In genomic region chr11:108664730-108665525, GRCh38 we compare ENCODE assay signal across 8 cellular contexts. TPM values are rescaled to one million over a fixed set of nuclear protein-coding genes. Genes with fewer than 3 reads are reported as not detected.
DNase-seq lines count a peak whose midpoint lies in the region; TF ChIP-seq lines count a peak whose summit lies in the region.

DDX10 (plus strand) TSS chr11:108665069; CDS start chr11:108665154, 85 bp downstream.

- peak; percentile 98 for DNase-seq in ELR (ENCODE audit: low read depth)
- peak; percentile 95 for DNase-seq in H7
- DNase-seq in M059J (ENCODE audit: low read depth), result peak; percentile 97
- peak; percentile 94 to 95 for DNase-seq in SHP77 (lab: John Stamatoyannopoulos, UW)
- peak; percentile 96 for DNase-seq in activated effector memory CD4-positive, alpha-beta T cell treated with Interleukin-2 at 50 U/mL for 16 hours
- peak; percentile 99 for DNase-seq in fibroblast of the aortic adventitia (ENCODE audit: low read depth)

- H3K4me3 ChIP-seq in H7 (ENCODE audit: insufficient read depth, low read depth, low read length), result peak within 1 kb of the TSS; percentile 79
- peak within 1 kb of the TSS; percentile 83 for H3K4me3 ChIP-seq in fibroblast of the aortic adventitia (ENCODE audit: low read depth, low read length)

- peak; percentile 6 for TF ChIP-seq CTCF in fibroblast of the aortic adventitia (IDR thresholded peaks at IDR 0.05; ENCODE audit: insufficient read depth, low read length)
- no peak for TF ChIP-seq CTCF in nephron (IDR thresholded peaks at IDR 0.05; ENCODE audit: unreplicated experiment in 3 of 3)

- peak within 1 kb of the TSS; percentile 65 to 95 (median 89) for H3K27ac Mint-ChIP-seq in nephron
- H3K27ac Mint-ChIP-seq in stimulated activated naive CD8-positive, alpha-beta T cell treated with anti-CD3 and anti-CD28 coated beads, Interleukin-15, Interleukin-2, amounts not matched to agents 100 ng/mL and 50 ng/mL, for 24 hours, result peak within 1 kb of the TSS; percentile 99

- no peaks in the 10 kb centered on the region for H3K36me3 ChIP-seq in H7 (replicated peaks; ENCODE audit: control insufficient read depth, insufficient read depth, low read length)

- H3K27me3 ChIP-seq in H7 (ENCODE audit: control insufficient read depth, insufficient read depth, low read length), result no peaks in the 10 kb centered on the region

- H3K9me3 Mint-ChIP-seq in nephron, result no peaks in the 10 kb centered on the region
- H3K9me3 Mint-ChIP-seq in stimulated activated naive CD8-positive, alpha-beta T cell treated with anti-CD3 and anti-CD28 coated beads, Interleukin-15, Interleukin-2, amounts not matched to agents 100 ng/mL and 50 ng/mL, for 24 hours, result no peaks in the 10 kb centered on the region

- H3K36me3 Mint-ChIP-seq in nephron (ENCODE audit: low read depth), result peaks cover 10% of the 10 kb centered on the region
- H3K36me3 Mint-ChIP-seq in stimulated activated naive CD8-positive, alpha-beta T cell treated with anti-CD3 and anti-CD28 coated beads, Interleukin-15, Interleukin-2, amounts not matched to agents 100 ng/mL and 50 ng/mL, for 24 hours (ENCODE audit: low read depth), result peaks cover 39% of the 10 kb centered on the region

- H3K4me3 Mint-ChIP-seq in nephron, result peak within 1 kb of the TSS; percentile 100
- peak within 1 kb of the TSS; percentile 100 for H3K4me3 Mint-ChIP-seq in stimulated activated naive CD8-positive, alpha-beta T cell treated with anti-CD3 and anti-CD28 coated beads, Interleukin-15, Interleukin-2, amounts not matched to agents 100 ng/mL and 50 ng/mL, for 24 hours

- peaks cover 33% of the 10 kb centered on the region for H3K4me1 Mint-ChIP-seq in nephron
- H3K4me1 Mint-ChIP-seq in stimulated activated naive CD8-positive, alpha-beta T cell treated with anti-CD3 and anti-CD28 coated beads, Interleukin-15, Interleukin-2, amounts not matched to agents 100 ng/mL and 50 ng/mL, for 24 hours (ENCODE audit: low read depth), result peaks cover 43% of the 10 kb centered on the region

- peaks cover 4% of the 10 kb centered on the region for H3K27me3 Mint-ChIP-seq in nephron (ENCODE audit: low read depth)
- no peaks in the 10 kb centered on the region for H3K27me3 Mint-ChIP-seq in stimulated activated naive CD8-positive, alpha-beta T cell treated with anti-CD3 and anti-CD28 coated beads, Interleukin-15, Interleukin-2, amounts not matched to agents 100 ng/mL and 50 ng/mL, for 24 hours

RNA-seq across cellular contexts. Expression of gene DDX10, which starts in this region (rescaled TPM):
- total RNA-seq in H7 (2014; rRNA removed; shearing (Covaris generic)), result 38.7 and 53.1 TPM in 2 replicates
- 34.4 and 43.0 TPM in 2 replicates for total RNA-seq in M059J (2014; rRNA removed; shearing (Covaris generic))
- total RNA-seq in fibroblast of the aortic adventitia (ENCODE audit: low replicate concordance), result 15.7 and 26.3 TPM in 2 replicates

Comparison
In these comparisons a context has a peak if more than half of its experiments do, and no peak if none do; other contexts are left out.
1. Peak in every context shown above with its lines: DNase-seq and H3K4me3 ChIP-seq.